21 cellular contexts compared by ENCODE assay signal in the genomic region with DNA sequence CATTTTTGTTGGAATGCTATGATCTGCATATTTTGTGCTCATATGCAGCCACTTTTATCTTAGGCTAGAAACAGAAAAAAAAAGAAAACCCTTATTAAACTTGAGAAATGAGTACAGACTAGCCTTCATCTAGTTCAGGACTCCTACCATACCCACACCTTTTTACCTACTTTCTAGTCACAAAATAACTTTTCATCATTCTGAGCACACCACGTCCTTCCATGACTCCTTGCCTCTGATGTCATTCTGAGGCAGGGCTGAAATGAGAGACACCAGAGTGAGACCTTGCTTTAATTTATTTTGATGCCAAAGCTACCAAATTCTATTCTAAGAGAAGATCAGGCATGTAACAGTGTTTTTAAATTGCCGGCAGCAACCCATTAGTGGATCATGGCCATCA. TPM values are rescaled to one million over a fixed set of nuclear protein-coding genes. Genes with fewer than 3 reads are reported as not detected.
DNase-seq lines count a peak whose midpoint lies in the region; ATAC-seq and TF ChIP-seq lines count a peak whose summit lies in the region.
"Had no signal": no experiment of that assay in that cellular context is flagged by ENCODE, and none has a peak within 500 bp of the region (broad histone marks: within the 10 kb centered on the region; RNA-seq: fewer than 3 reads in every experiment).

No MANE protein-coding gene starts in this region.

- CTCF ChIA-PET in activated naive CD4-positive, alpha-beta T cell treated with anti-CD3 and anti-CD28 coated beads for 36 hours (lab: Charles Lee), result no interaction called here
- CTCF ChIA-PET in WTC11 (lab: Charles Lee), result no interaction called here

- H3K4me1 Mint-ChIP-seq in activated naive CD4-positive, alpha-beta T cell treated with anti-CD3 and anti-CD28 coated beads for 36 hours (ENCODE audit: low read depth), result peaks cover 6% of the 10 kb centered on the region
- peaks cover 10% of the 10 kb centered on the region for H3K4me1 Mint-ChIP-seq in WTC11
- peaks cover 16% of the 10 kb centered on the region for H3K4me1 Mint-ChIP-seq in central memory CD8-positive, alpha-beta T cell
- peaks cover 18% of the 10 kb centered on the region for H3K4me1 Mint-ChIP-seq in stimulated activated memory B cell treated with anti-CD40 and anti-IgM and Interleukin-4, amounts not matched to agents 10 μg/mL and 1 μg/mL and 100 μg/mL, for 72 hours

- H3K4me3 Mint-ChIP-seq in activated naive CD4-positive, alpha-beta T cell treated with anti-CD3 and anti-CD28 coated beads for 36 hours, result no peak overlapping the region
- no peak overlapping the region for H3K4me3 Mint-ChIP-seq in WTC11
- H3K4me3 Mint-ChIP-seq in central memory CD8-positive, alpha-beta T cell, result no peak overlapping the region
- H3K4me3 Mint-ChIP-seq in stimulated activated memory B cell treated with anti-CD40 and anti-IgM and Interleukin-4, amounts not matched to agents 10 μg/mL and 1 μg/mL and 100 μg/mL, for 72 hours, result no peak overlapping the region

- no peak for TF ChIP-seq CTCF in WTC11 (IDR thresholded peaks at IDR 0.05)

- peak overlapping the region in 1 of 2 donors; percentile 65 for H3K27ac Mint-ChIP-seq in activated naive CD4-positive, alpha-beta T cell treated with anti-CD3 and anti-CD28 coated beads, Interleukin-2, amount 50 U/mL, for 72 hours
- H3K27ac Mint-ChIP-seq in activated naive CD4-positive, alpha-beta T cell treated with anti-CD3 and anti-CD28 coated beads for 36 hours, result no peak overlapping the region
- H3K27ac Mint-ChIP-seq in WTC11, result peak overlapping the region; percentile 50; the same call in 1 of the 2 replicates
- H3K27ac Mint-ChIP-seq in central memory CD8-positive, alpha-beta T cell (ENCODE audit: low read depth), result peak overlapping the region; percentile 1
- H3K27ac Mint-ChIP-seq in stimulated activated memory B cell treated with anti-CD40 and anti-IgM and Interleukin-4, amounts not matched to agents 10 μg/mL and 1 μg/mL and 100 μg/mL, for 72 hours, result peak overlapping the region; percentile 50

- intact Hi-C loops in activated naive CD4-positive, alpha-beta T cell treated with anti-CD3 and anti-CD28 coated beads for 36 hours (cut with micrococcal nuclease), result no loop called here

- ATAC-seq in activated naive CD4-positive, alpha-beta T cell treated with anti-CD3 and anti-CD28 coated beads, Interleukin-2, amount 50 U/mL, for 72 hours, result peak; percentile 47 to 54
- no peak for ATAC-seq in WTC11
- ATAC-seq in central memory CD8-positive, alpha-beta T cell (replicated peaks; ENCODE audit: extremely low read depth, poor library complexity, severe bottlenecking), result no peak
- no peak for ATAC-seq in stimulated activated memory B cell treated with anti-CD40 and anti-IgM and Interleukin-4, amounts not matched to agents 10 μg/mL and 1 μg/mL and 100 μg/mL, for 72 hours
- ATAC-seq in HG03045 (IDR thresholded peaks at IDR 0.05; ENCODE audit: unreplicated experiment), result no peak
- ATAC-seq: body of pancreas; left lobe of liver; naive thymus-derived CD4-positive, alpha-beta T cell had no signal

- no peaks in the 10 kb centered on the region for H3K9me3 Mint-ChIP-seq in activated naive CD4-positive, alpha-beta T cell treated with anti-CD3 and anti-CD28 coated beads, Interleukin-2, amount 50 U/mL, for 72 hours
- H3K9me3 Mint-ChIP-seq in activated naive CD4-positive, alpha-beta T cell treated with anti-CD3 and anti-CD28 coated beads for 36 hours, result no peaks in the 10 kb centered on the region
- no peaks in the 10 kb centered on the region for H3K9me3 Mint-ChIP-seq in WTC11
- no peaks in the 10 kb centered on the region for H3K9me3 Mint-ChIP-seq in central memory CD8-positive, alpha-beta T cell
- H3K9me3 Mint-ChIP-seq in stimulated activated memory B cell treated with anti-CD40 and anti-IgM and Interleukin-4, amounts not matched to agents 10 μg/mL and 1 μg/mL and 100 μg/mL, for 72 hours, result no peaks in the 10 kb centered on the region
- H3K9me3 Mint-ChIP-seq: naive thymus-derived CD4-positive, alpha-beta T cell had no signal

- no peak for DNase-seq in activated naive CD4-positive, alpha-beta T cell treated with anti-CD3 and anti-CD28 coated beads, Interleukin-2, amount 50 U/mL, for 72 hours (ENCODE audit: low spot score in 2 of 2)
- DNase-seq in activated naive CD4-positive, alpha-beta T cell treated with anti-CD3 and anti-CD28 coated beads for 36 hours, result no peak
- no peak for DNase-seq in WTC11 (ENCODE audit: low spot score)
- DNase-seq in central memory CD8-positive, alpha-beta T cell (ENCODE audit: low spot score in 2 of 2), result no peak
- no peak for DNase-seq in NCI-H187 treated with DMSO at 0.1 percent for 48 hours (lab: John Stamatoyannopoulos, UW)
- no peak for DNase-seq in NCI-H2196 (lab: John Stamatoyannopoulos, UW; ENCODE audit: unreplicated experiment)
- DNase-seq: activated T-cell treated with anti-CD3 and anti-CD28 coated beads, Interleukin-2, amount 50 U/mL, for 1 hour; body of pancreas; effector memory CD4-positive, alpha-beta T cell; naive thymus-derived CD4-positive, alpha-beta T cell; NCI-H524 treated with DMSO at 0.1 percent for 48 hours; pancreas; Peyer's patch; stomach; tibial artery had no signal

- peaks cover 5 to 7% of the 10 kb centered on the region in 2 donors for H3K36me3 Mint-ChIP-seq in activated naive CD4-positive, alpha-beta T cell treated with anti-CD3 and anti-CD28 coated beads, Interleukin-2, amount 50 U/mL, for 72 hours
- H3K36me3 Mint-ChIP-seq in activated naive CD4-positive, alpha-beta T cell treated with anti-CD3 and anti-CD28 coated beads for 36 hours (ENCODE audit: low read depth), result peaks cover 12% of the 10 kb centered on the region
- H3K36me3 Mint-ChIP-seq in WTC11, result peaks cover 13% of the 10 kb centered on the region
- H3K36me3 Mint-ChIP-seq in central memory CD8-positive, alpha-beta T cell (ENCODE audit: insufficient read depth), result peaks cover 33% of the 10 kb centered on the region
- peaks cover 46% of the 10 kb centered on the region for H3K36me3 Mint-ChIP-seq in stimulated activated memory B cell treated with anti-CD40 and anti-IgM and Interleukin-4, amounts not matched to agents 10 μg/mL and 1 μg/mL and 100 μg/mL, for 72 hours

- H3K27me3 Mint-ChIP-seq in activated naive CD4-positive, alpha-beta T cell treated with anti-CD3 and anti-CD28 coated beads for 36 hours (ENCODE audit: low read depth), result no peaks in the 10 kb centered on the region
- no peaks in the 10 kb centered on the region for H3K27me3 Mint-ChIP-seq in WTC11 (ENCODE audit: low read depth)
- no peaks in the 10 kb centered on the region for H3K27me3 Mint-ChIP-seq in central memory CD8-positive, alpha-beta T cell
- no peaks in the 10 kb centered on the region for H3K27me3 Mint-ChIP-seq in stimulated activated memory B cell treated with anti-CD40 and anti-IgM and Interleukin-4, amounts not matched to agents 10 μg/mL and 1 μg/mL and 100 μg/mL, for 72 hours
- H3K27me3 Mint-ChIP-seq: naive thymus-derived CD4-positive, alpha-beta T cell had no signal

- POLR2A ChIA-PET in WTC11 (lab: Charles Lee), result no interaction called here

TF ChIP-seq in WTC11, 78 proteins besides CTCF, POLR2A, EP300 and RAD21 (continues in another document):
- TF ChIP-seq, protein P1, sequence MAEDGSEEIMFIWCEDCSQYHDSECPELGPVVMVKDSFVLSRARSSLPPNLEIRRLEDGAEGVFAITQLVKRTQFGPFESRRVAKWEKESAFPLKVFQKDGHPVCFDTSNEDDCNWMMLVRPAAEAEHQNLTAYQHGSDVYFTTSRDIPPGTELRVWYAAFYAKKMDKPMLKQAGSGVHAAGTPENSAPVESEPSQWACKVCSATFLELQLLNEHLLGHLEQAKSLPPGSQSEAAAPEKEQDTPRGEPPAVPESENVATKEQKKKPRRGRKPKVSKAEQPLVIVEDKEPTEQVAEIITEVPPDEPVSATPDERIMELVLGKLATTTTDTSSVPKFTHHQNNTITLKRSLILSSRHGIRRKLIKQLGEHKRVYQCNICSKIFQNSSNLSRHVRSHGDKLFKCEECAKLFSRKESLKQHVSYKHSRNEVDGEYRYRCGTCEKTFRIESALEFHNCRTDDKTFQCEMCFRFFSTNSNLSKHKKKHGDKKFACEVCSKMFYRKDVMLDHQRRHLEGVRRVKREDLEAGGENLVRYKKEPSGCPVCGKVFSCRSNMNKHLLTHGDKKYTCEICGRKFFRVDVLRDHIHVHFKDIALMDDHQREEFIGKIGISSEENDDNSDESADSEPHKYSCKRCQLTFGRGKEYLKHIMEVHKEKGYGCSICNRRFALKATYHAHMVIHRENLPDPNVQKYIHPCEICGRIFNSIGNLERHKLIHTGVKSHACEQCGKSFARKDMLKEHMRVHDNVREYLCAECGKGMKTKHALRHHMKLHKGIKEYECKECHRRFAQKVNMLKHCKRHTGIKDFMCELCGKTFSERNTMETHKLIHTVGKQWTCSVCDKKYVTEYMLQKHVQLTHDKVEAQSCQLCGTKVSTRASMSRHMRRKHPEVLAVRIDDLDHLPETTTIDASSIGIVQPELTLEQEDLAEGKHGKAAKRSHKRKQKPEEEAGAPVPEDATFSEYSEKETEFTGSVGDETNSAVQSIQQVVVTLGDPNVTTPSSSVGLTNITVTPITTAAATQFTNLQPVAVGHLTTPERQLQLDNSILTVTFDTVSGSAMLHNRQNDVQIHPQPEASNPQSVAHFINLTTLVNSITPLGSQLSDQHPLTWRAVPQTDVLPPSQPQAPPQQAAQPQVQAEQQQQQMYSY (CRISPR knock-in tag; IDR thresholded peaks at IDR 0.05), result no peak
- TF ChIP-seq TEAD1 (CRISPR knock-in tag; IDR thresholded peaks at IDR 0.05) (no peak), ERG (CRISPR knock-in tag; IDR thresholded peaks at IDR 0.05) (no peak)

RNA-seq across cellular contexts. Expression of gene SNX3, which starts 38.8 kb away (rescaled TPM):
- total RNA-seq in activated naive CD4-positive, alpha-beta T cell treated with anti-CD3 and anti-CD28 coated beads, Interleukin-2, amount 50 U/mL, for 72 hours, result 10 to 100 TPM; 49.1 to 76.5 TPM
- 10 to 100 TPM; 59.9 to 65.7 TPM for total RNA-seq in activated naive CD4-positive, alpha-beta T cell treated with anti-CD3 and anti-CD28 coated beads for 36 hours
- total RNA-seq in WTC11 (2021), result 65.1 to 66.1 TPM (median 65.5 TPM) in 3 replicates

RNA-seq across cellular contexts. Expression of gene NR2E1, which starts 56.2 kb away (rescaled TPM):
- total RNA-seq in activated naive CD4-positive, alpha-beta T cell treated with anti-CD3 and anti-CD28 coated beads, Interleukin-2, amount 50 U/mL, for 72 hours, result not detected
- total RNA-seq in activated naive CD4-positive, alpha-beta T cell treated with anti-CD3 and anti-CD28 coated beads for 36 hours, result not detected
- not detected in 3 replicates for total RNA-seq in WTC11 (2021)
- total RNA-seq: body of pancreas; H1; hepatocyte; left lobe of liver; naive thymus-derived CD4-positive, alpha-beta T cell; Peyer's patch; right atrium auricular region; stomach had no signal

Comparison
In these comparisons a context has a peak if more than half of its experiments do, and no peak if none do; other contexts are left out.
1. ATAC-seq: peak in activated naive CD4-positive, alpha-beta T cell treated with anti-CD3 and anti-CD28 coated beads, Interleukin-2, amount 50 U/mL, for 72 hours (2 of 2); none in WTC11 (single experiment), central memory CD8-positive, alpha-beta T cell (single experiment), stimulated activated memory B cell treated with anti-CD40 and anti-IgM and Interleukin-4, amounts not matched to agents 10 μg/mL and 1 μg/mL and 100 μg/mL, for 72 hours (single experiment) and HG03045 (single experiment).